Comparison of ENCODE assay signal across 27 cellular contexts in genomic region chr13:109043561-109044075, GRCh38.
"Had no signal": no experiment of that assay in that cellular context is flagged by ENCODE, and none has a peak within 500 bp of the region (broad histone marks: within the 10 kb centered on the region; RNA-seq: fewer than 3 reads in every experiment).

No MANE protein-coding gene starts in this region.

- H3K27me3 Mint-ChIP-seq: activated CD4-positive, alpha-beta memory T cell treated with anti-CD3 and anti-CD28 coated beads, Interleukin-2, amount 10 ng/mL, durations not matched to agents 7 days and 5 days; effector memory CD8-positive, alpha-beta T cell had no signal

- H3K36me3 Mint-ChIP-seq: activated naive CD8-positive, alpha-beta T cell; WTC11 had no signal

- H3K9me3 Mint-ChIP-seq: activated CD4-positive, alpha-beta memory T cell treated with anti-CD3 and anti-CD28 coated beads, Interleukin-2, amount 10 ng/mL, durations not matched to agents 7 days and 5 days; activated CD4-positive, alpha-beta T cell treated with anti-CD3 and anti-CD28 coated beads, Interleukin-2, amount 10 ng/mL, durations not matched to agents 7 days and 5 days; activated T-cell treated with anti-CD3 and anti-CD28 coated beads, Interleukin-2, amount 50 U/mL, for 24 hours; activated T-cell treated with anti-CD3 and anti-CD28 coated beads, Interleukin-2, amount 50 U/mL, for 72 hours; WTC11 had no signal

- H3K4me1 Mint-ChIP-seq: activated CD4-positive, alpha-beta memory T cell treated with anti-CD3 and anti-CD28 coated beads, Interleukin-2, amount 10 ng/mL, durations not matched to agents 7 days and 5 days; activated CD4-positive, alpha-beta T cell treated with anti-CD3 and anti-CD28 coated beads, Interleukin-2, amount 10 ng/mL, durations not matched to agents 7 days and 5 days; WTC11 had no signal

- ATAC-seq: activated T-cell treated with anti-CD3 and anti-CD28 coated beads, Interleukin-2, amount 50 U/mL, for 72 hours; effector memory CD8-positive, alpha-beta T cell; foreskin keratinocyte; gastrocnemius medialis; heart right ventricle; WTC11 had no signal

- DNase-seq: activated CD4-positive, alpha-beta memory T cell treated with anti-CD3 and anti-CD28 coated beads, Interleukin-2, amount 10 ng/mL, durations not matched to agents 7 days and 5 days; activated CD4-positive, alpha-beta T cell treated with anti-CD3 and anti-CD28 coated beads for 1 hour; activated CD4-positive, alpha-beta T cell treated with anti-CD3 and anti-CD28 coated beads for 4 hours; activated CD4-positive, alpha-beta T cell treated with anti-CD3 and anti-CD28 coated beads, Interleukin-2, amount 10 ng/mL, durations not matched to agents 7 days and 5 days; activated CD4-positive, alpha-beta T cell treated with anti-CD3 and anti-CD28 coated beads, Interleukin-2, amount 50 U/mL, for 4 hours; activated CD8-positive, alpha-beta memory T cell treated with anti-CD3 and anti-CD28 coated beads, Interleukin-2, amount 50 U/mL, for 48 hours; activated effector memory CD4-positive, alpha-beta T cell treated with Interleukin-2 at 50 U/mL for 16 hours; activated gamma-delta T cell treated with Interleukin-2 at 50 U/mL for 16 hours; activated naive CD4-positive, alpha-beta T cell treated with anti-CD3 and anti-CD28 coated beads, Interleukin-2, amount 50 U/mL, for 16 hours; activated naive CD4-positive, alpha-beta T cell treated with Interleukin-2 at 50 U/mL for 16 hours; activated T-cell treated with anti-CD3 and anti-CD28 coated beads for 4 hours; activated T-cell treated with anti-CD3 and anti-CD28 coated beads, Interleukin-2, amount 50 U/mL, for 24 hours; activated T-cell treated with anti-CD3 and anti-CD28 coated beads, Interleukin-2, amount 50 U/mL, for 72 hours; amniotic stem cell; anterior cingulate cortex; caudate nucleus; cortex of kidney; dermis blood vessel endothelial cell; effector CD4-positive, alpha-beta T cell; effector memory CD8-positive, alpha-beta T cell; erythroblast; foreskin keratinocyte; gastrocnemius medialis; heart right ventricle; T-helper 2 cell had no signal

- H3K4me3 Mint-ChIP-seq: activated CD4-positive, alpha-beta memory T cell treated with anti-CD3 and anti-CD28 coated beads, Interleukin-2, amount 10 ng/mL, durations not matched to agents 7 days and 5 days; activated CD4-positive, alpha-beta T cell treated with anti-CD3 and anti-CD28 coated beads, Interleukin-2, amount 10 ng/mL, durations not matched to agents 7 days and 5 days; activated naive CD8-positive, alpha-beta T cell; activated T-cell treated with anti-CD3 and anti-CD28 coated beads, Interleukin-2, amount 50 U/mL, for 24 hours; activated T-cell treated with anti-CD3 and anti-CD28 coated beads, Interleukin-2, amount 50 U/mL, for 72 hours; effector memory CD8-positive, alpha-beta T cell; WTC11 had no signal

- H3K27ac Mint-ChIP-seq: activated CD4-positive, alpha-beta memory T cell treated with anti-CD3 and anti-CD28 coated beads, Interleukin-2, amount 10 ng/mL, durations not matched to agents 7 days and 5 days; activated CD4-positive, alpha-beta T cell treated with anti-CD3 and anti-CD28 coated beads, Interleukin-2, amount 10 ng/mL, durations not matched to agents 7 days and 5 days; activated naive CD8-positive, alpha-beta T cell; activated T-cell treated with anti-CD3 and anti-CD28 coated beads, Interleukin-2, amount 50 U/mL, for 24 hours; activated T-cell treated with anti-CD3 and anti-CD28 coated beads, Interleukin-2, amount 50 U/mL, for 72 hours; effector memory CD8-positive, alpha-beta T cell; WTC11 had no signal
